Comparison of ENCODE assay signal across 25 cellular contexts in the genomic region with DNA sequence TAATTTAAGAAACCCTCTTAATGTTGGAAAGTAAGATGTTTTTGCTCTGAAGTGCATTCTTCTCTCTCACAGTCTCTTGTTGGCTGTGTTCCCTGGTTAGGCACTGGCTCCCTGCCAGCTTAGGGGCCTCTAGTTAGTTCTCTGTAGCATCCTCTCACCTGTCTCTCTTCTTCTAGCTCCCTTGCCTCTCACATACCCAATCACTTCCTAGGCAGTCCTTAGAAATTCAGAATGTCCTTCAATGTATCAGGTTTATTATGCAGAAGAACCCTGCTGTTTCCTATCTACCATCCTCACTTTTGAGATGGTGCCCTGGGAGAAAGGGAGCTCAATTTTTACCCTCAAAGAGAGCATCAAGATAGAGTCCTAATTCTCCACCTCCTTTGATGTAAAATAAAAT. TPM values are rescaled to one million over a fixed set of nuclear protein-coding genes. Genes with fewer than 3 reads are reported as not detected.
DNase-seq lines count a peak whose midpoint lies in the region; ATAC-seq and TF ChIP-seq lines count a peak whose summit lies in the region.
"Had no signal": no experiment of that assay in that cellular context is flagged by ENCODE, and none has a peak within 500 bp of the region (broad histone marks: within the 10 kb centered on the region; RNA-seq: fewer than 3 reads in every experiment).

No MANE protein-coding gene starts in this region.

- no peak for TF ChIP-seq EP300 in gastroesophageal sphincter (IDR thresholded peaks at IDR 0.05)

- POLR2A ChIA-PET in A673 (lab: Charles Lee; ENCODE audit: low non-redundant PET) = no interaction called here

- no TSS peak for BruUV-seq in A673 (replicated peaks; lab: Mats Ljungman, UMichigan)

- TF ChIP-seq POLR2A in gastroesophageal sphincter (IDR thresholded peaks at IDR 0.05) = no peak

- TF ChIP-seq CTCF in A673 (conservative IDR thresholded peaks at IDR 0.05; ENCODE audit: low read depth, low read length) (no peak), choroid plexus epithelial cell (conservative IDR thresholded peaks at IDR 0.05; ENCODE audit: low read depth, low read length) (no peak), gastroesophageal sphincter (IDR thresholded peaks at IDR 0.05) (no peak), dorsolateral prefrontal cortex (IDR thresholded peaks at IDR 0.05 in 54 of 56, conservative IDR thresholded peaks at IDR 0.05 in 2 of 56; ENCODE audit: low read depth in 1 of 56, partially characterized antibody in 56 of 56) (no peak)

- H3K4me1 ChIP-seq in A673 (ENCODE audit: insufficient read depth, low read length, poor library complexity, severe bottlenecking) = no peaks in the 10 kb centered on the region
- H3K4me1 ChIP-seq in gastroesophageal sphincter = no peaks in the 10 kb centered on the region
- H3K4me1 ChIP-seq: esophagus muscularis mucosa, transverse colon had no signal

- intact Hi-C loops in A673 (cut with micrococcal nuclease; ENCODE audit: unreplicated experiment) (no loop called here), dorsolateral prefrontal cortex (cut with DNase I) (no loop called here)

- H3K9me3 ChIP-seq in A673 (ENCODE audit: low read depth, low read length, poor library complexity, severe bottlenecking) (no peaks in the 10 kb centered on the region), gastroesophageal sphincter (no peaks in the 10 kb centered on the region)
- H3K9me3 ChIP-seq: esophagus muscularis mucosa, transverse colon had no signal

- H3K4me3 ChIP-seq in A673 (ENCODE audit: low read depth, low read length, poor library complexity, severe bottlenecking) = no peak overlapping the region
- H3K4me3 ChIP-seq in choroid plexus epithelial cell (ENCODE audit: low read depth, low read length) = no peak overlapping the region
- no peak overlapping the region for H3K4me3 ChIP-seq in gastroesophageal sphincter
- H3K4me3 ChIP-seq in dorsolateral prefrontal cortex = no peak overlapping the region
- H3K4me3 ChIP-seq: esophagus muscularis mucosa, lung, transverse colon had no signal

- H3K27me3 ChIP-seq in A673 (replicated peaks; ENCODE audit: insufficient read depth, low read depth, low read length, poor library complexity) (no peaks in the 10 kb centered on the region), gastroesophageal sphincter (no peaks in the 10 kb centered on the region), dorsolateral prefrontal cortex (no peaks in the 10 kb centered on the region)
- H3K27me3 ChIP-seq: esophagus muscularis mucosa, transverse colon had no signal

- ATAC-seq in gastroesophageal sphincter (no peak), GM21717 (IDR thresholded peaks at IDR 0.05; ENCODE audit: unreplicated experiment) (no peak)
- ATAC-seq: activated T-cell treated with anti-CD3 and anti-CD28 coated beads, Interleukin-2, amount 50 U/mL, for 4 hours; SK-N-SH treated with all-trans-retinoic acid at 6 μM for 48 hours; stimulated activated naive CD8-positive, alpha-beta T cell treated with anti-CD3 and anti-CD28 coated beads, Interleukin-15, amount 100 ng/mL, for 72 hours had no signal

- DNase-seq in A673 (ENCODE audit: low spot score) = peak; percentile 27
- peak; percentile 28 for DNase-seq in COR-L47 (lab: John Stamatoyannopoulos, UW)
- peak; percentile 17 to 53 (median 24) for DNase-seq in NCI-H1417 (lab: John Stamatoyannopoulos, UW)
- DNase-seq in choroid plexus epithelial cell (ENCODE audit: low read depth) = peak; percentile 5
- DNase-seq in inferior parietal cortex (ENCODE audit: extremely low spot score) = no peak
- DNase-seq in dorsolateral prefrontal cortex = no peak
- DNase-seq: activated CD4-positive, alpha-beta T cell treated with anti-CD3 and anti-CD28 coated beads for 4 hours; activated naive CD4-positive, alpha-beta T cell; activated T-cell treated with anti-CD3 and anti-CD28 coated beads, Interleukin-2, amount 50 U/mL, for 4 hours; CD4-positive, alpha-beta T cell; endodermal cell; HFFc6; hippocampal formation; NCI-H1048; NCI-H774; stimulated activated naive CD8-positive, alpha-beta T cell treated with anti-CD3 and anti-CD28 coated beads, Interleukin-15, amount 100 ng/mL, for 72 hours; T-helper 2 cell; transverse colon had no signal

- no peaks in the 10 kb centered on the region for H3K36me3 ChIP-seq in A673 (ENCODE audit: insufficient read depth, low read length, poor library complexity, severe bottlenecking)
- H3K36me3 ChIP-seq in gastroesophageal sphincter = no peaks in the 10 kb centered on the region
- H3K36me3 ChIP-seq: esophagus muscularis mucosa, transverse colon had no signal

- CTCF ChIA-PET in A673 (lab: Charles Lee) = no interaction called here

- no peak overlapping the region for H3K27ac ChIP-seq in A673 (ENCODE audit: low read depth, low read length, poor library complexity, severe bottlenecking)
- no peak overlapping the region for H3K27ac ChIP-seq in gastroesophageal sphincter
- H3K27ac ChIP-seq in dorsolateral prefrontal cortex = peak overlapping the region in 14 of 59 donors; percentile 6 to 56 (median 38)
- H3K27ac ChIP-seq: esophagus muscularis mucosa, transverse colon had no signal

RNA-seq across cellular contexts. Expression of gene CPNE4, which starts 36.2 kb away (rescaled TPM):
- total RNA-seq in A673 (2021) = 2.9 and 5.7 TPM in 2 replicates
- not detected for total RNA-seq in gastroesophageal sphincter
- 10 to 100 TPM; 10.7 to 62.8 (median 38.4) TPM for total RNA-seq in dorsolateral prefrontal cortex
- total RNA-seq: activated T-cell treated with anti-CD3 and anti-CD28 coated beads, Interleukin-2, amount 50 U/mL, for 4 hours; CD4-positive, alpha-beta T cell; Daoy; HFFc6; OCI-LY7 had no signal

Comparison
In these comparisons a context has a peak if more than half of its experiments do, and no peak if none do; other contexts are left out.
1. DNase-seq: peak in A673 (single experiment), COR-L47 (single experiment), NCI-H1417 (3 of 3) and choroid plexus epithelial cell (single experiment); none in inferior parietal cortex (single experiment) and dorsolateral prefrontal cortex (0 of 10).